In the genomic region with DNA sequence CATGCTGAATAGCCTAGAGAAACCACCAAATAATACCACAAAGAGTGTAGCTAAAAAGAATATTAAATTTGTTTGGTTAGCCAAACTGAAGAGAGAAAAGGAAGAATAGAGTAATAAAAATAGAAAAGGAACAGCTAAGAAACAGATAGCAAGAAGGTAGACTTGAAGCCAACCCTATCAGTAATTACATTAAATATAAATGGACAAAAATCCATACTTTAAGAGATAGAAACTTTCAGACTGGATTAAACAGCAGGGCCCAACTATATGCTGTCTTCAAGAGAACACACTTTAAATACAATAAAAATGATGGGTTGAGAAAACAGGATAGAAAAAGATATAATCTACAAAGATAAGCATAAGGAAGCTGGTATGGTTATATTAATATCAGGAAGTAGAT, we compare ENCODE assay signal across 21 cellular contexts. TPM values are rescaled to one million over a fixed set of nuclear protein-coding genes. Genes with fewer than 3 reads are reported as not detected.
"Had no signal": no experiment of that assay in that cellular context is flagged by ENCODE, and none has a peak within 500 bp of the region (broad histone marks: within the 10 kb centered on the region; RNA-seq: fewer than 3 reads in every experiment).

No MANE protein-coding gene starts in this region.

- H3K27ac ChIP-seq: brain microvascular endothelial cell, cardiac muscle cell, Peyer's patch, RWPE1, SJCRH30, VCaP had no signal

- DNase-seq: activated CD4-positive, CD25-positive, alpha-beta regulatory T cell; activated CD8-positive, alpha-beta memory T cell treated with anti-CD3 and anti-CD28 coated beads, Interleukin-2, amount 50 U/mL, for 48 hours; activated effector memory CD4-positive, alpha-beta T cell treated with anti-CD3 and anti-CD28 coated beads, Interleukin-2, amount 50 U/mL, for 16 hours; activated naive CD4-positive, alpha-beta T cell treated with anti-CD3 and anti-CD28 coated beads for 36 hours; activated T-cell treated with anti-CD3 and anti-CD28 coated beads, Interleukin-2, amount 50 U/mL, for 48 hours; brain microvascular endothelial cell; Karpas-422; MM.1S; NCI-H1105; NCI-H1436; NCI-H1694 treated with DMSO at 0.1 percent for 48 hours; NCI-H2029 treated with DMSO at 0.1 percent for 48 hours; NCI-H524; Peyer's patch; Right ventricle myocardium superior; SJCRH30; SK-N-SH; T-helper 1 cell had no signal

- H3K4me3 Mint-ChIP-seq: activated naive CD4-positive, alpha-beta T cell treated with anti-CD3 and anti-CD28 coated beads for 36 hours had no signal

- H3K9me3 ChIP-seq: Peyer's patch, SJCRH30 had no signal

- H3K27me3 ChIP-seq: brain microvascular endothelial cell, cardiac muscle cell, Peyer's patch, SJCRH30 had no signal

- H3K27ac Mint-ChIP-seq: activated naive CD4-positive, alpha-beta T cell treated with anti-CD3 and anti-CD28 coated beads for 36 hours had no signal

RNA-seq across cellular contexts. Expression of gene IL2RA, which starts 31.2 kb away (rescaled TPM):
- total RNA-seq: cardiac muscle cell, SJCRH30 had no signal

RNA-seq across cellular contexts. Expression of gene IL15RA, which starts 53.6 kb away (rescaled TPM):
- total RNA-seq: SJCRH30 had no signal
